Comparison of ENCODE assay signal across 8 cellular contexts in the genomic region with DNA sequence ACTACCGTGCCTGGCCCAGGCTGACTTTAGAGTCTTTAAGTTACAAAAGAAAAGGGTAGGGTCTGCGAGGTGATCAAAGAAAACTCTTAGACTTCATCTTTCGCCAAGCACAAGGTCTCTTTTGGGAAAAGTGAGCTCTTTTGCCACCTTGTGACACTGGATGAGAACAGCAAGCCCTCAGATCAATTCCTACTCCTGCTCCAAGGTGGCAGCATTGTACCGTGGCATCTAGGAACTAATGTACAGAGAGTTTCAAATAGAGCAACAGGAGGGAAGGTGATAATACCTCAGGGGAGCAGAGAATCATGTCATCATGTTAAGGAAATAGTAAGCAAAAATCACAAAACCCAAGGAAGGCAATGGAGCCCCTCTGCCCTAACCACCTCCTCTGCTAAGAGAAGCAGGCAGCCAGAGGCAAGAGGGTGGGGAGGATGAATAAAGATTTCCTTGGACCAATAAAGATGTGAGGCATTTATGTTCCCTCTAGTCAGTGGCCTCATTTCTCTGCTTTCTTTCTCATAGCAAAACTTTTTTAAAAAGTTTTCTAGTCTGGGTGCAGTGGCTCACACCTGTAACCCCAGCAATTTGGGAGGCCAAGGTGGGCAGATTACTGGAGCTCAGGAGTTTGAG.
DNase-seq lines count a peak whose midpoint lies in the region; ATAC-seq lines count a peak whose summit lies in the region.

No MANE protein-coding gene starts in this region.

- DNase-seq in EH (ENCODE audit: low read depth) (peak; percentile 83), NCI-H524 (lab: John Stamatoyannopoulos, UW) (peak; percentile 92 to 94), left kidney (ENCODE audit: low read depth, low spot score) (peak; percentile 94)
- peak; percentile 54 for DNase-seq in central memory CD4-positive, alpha-beta T cell
- peak; percentile 70 for DNase-seq in stimulated activated CD4-positive, alpha-beta T cell treated with anti-CD3 and anti-CD28 coated beads, Interleukin-4, amount 100 ng/mL, for 24 hours

- peak; percentile 58 for ATAC-seq in HG03139 (IDR thresholded peaks at IDR 0.05; ENCODE audit: unreplicated experiment)
- peak; percentile 86 to 92 for ATAC-seq in activated CD4-positive, CD25-positive, alpha-beta regulatory T cell treated with anti-CD3 and anti-CD28 coated beads, Interleukin-2, amount 50 U/mL, for 24 hours
- no peak for ATAC-seq in GM18519 (IDR thresholded peaks at IDR 0.05; ENCODE audit: low FRiP score, unreplicated experiment)
